1 cellular context compared by ENCODE assay signal in the genomic region with DNA sequence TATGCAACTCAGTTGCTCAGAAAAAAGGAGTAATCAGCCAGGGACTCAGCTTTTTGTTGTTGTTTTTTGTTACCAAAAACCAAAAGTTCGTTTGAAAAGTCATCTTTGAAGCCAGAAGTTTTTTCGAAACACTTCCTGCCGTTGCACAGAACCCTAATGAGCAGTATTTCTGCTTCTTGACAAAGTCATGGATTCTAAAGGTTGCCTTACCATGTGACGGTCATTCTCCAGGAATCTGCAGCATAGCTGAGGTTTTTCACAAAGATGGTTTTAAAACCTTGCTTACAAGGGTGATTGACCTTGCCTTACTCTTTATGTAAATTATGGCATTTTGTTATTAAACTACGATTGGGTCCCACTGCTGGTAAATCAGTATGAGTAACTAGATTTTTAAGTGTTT.
TF ChIP-seq lines count a peak whose summit lies in the region.

No MANE protein-coding gene starts in this region.

TF ChIP-seq in A549, 52 proteins besides CTCF, POLR2A, EP300 and RAD21 (continued from another document):
- TF ChIP-seq, protein P1, sequence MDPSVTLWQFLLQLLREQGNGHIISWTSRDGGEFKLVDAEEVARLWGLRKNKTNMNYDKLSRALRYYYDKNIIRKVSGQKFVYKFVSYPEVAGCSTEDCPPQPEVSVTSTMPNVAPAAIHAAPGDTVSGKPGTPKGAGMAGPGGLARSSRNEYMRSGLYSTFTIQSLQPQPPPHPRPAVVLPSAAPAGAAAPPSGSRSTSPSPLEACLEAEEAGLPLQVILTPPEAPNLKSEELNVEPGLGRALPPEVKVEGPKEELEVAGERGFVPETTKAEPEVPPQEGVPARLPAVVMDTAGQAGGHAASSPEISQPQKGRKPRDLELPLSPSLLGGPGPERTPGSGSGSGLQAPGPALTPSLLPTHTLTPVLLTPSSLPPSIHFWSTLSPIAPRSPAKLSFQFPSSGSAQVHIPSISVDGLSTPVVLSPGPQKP (IDR thresholded peaks at IDR 0.05; ENCODE audit: low read depth, low read length): no peak
- no peak for TF ChIP-seq SREBF2 (IDR thresholded peaks at IDR 0.05)
